ENCODE assay signal across 16 cellular contexts in the genomic region with DNA sequence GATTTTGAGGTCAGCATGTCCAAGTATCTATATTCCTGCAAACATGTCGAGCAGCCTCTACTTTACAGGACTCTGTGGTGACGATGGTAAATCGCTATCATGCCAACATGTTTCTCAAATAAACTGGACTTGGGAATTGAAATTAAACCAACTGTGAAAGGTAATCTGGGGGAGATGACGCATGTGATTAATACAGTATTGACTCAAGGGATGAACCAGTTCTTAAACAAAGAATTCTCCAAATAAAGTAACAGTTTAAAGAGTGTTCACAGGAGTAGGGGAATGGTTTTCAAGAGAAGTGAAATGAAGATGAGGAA.
"Had no signal": no experiment of that assay in that cellular context is flagged by ENCODE, and none has a peak within 500 bp of the region (broad histone marks: within the 10 kb centered on the region; RNA-seq: fewer than 3 reads in every experiment).

No MANE protein-coding gene starts in this region.

- H3K9me3 Mint-ChIP-seq: activated CD4-positive, alpha-beta memory T cell treated with anti-CD3 and anti-CD28 coated beads, Interleukin-2, amount 10 ng/mL, durations not matched to agents 7 days and 5 days; neural progenitor cell had no signal

- H3K4me3 ChIP-seq: coronary artery, left lung, neural progenitor cell, tibial artery had no signal

- H3K4me1 Mint-ChIP-seq: neural progenitor cell; stimulated activated effector memory CD8-positive, alpha-beta T cell treated with anti-CD3 and anti-CD28 coated beads, Interleukin-12 subunit alpha, Interleukin-12 subunit beta, amount 100 ng/mL, for 72 hours had no signal

- H3K9me3 ChIP-seq: left lung, tibial artery had no signal

- DNase-seq: activated CD4-positive, alpha-beta memory T cell treated with anti-CD3 and anti-CD28 coated beads, Interleukin-2, amount 10 ng/mL, durations not matched to agents 7 days and 5 days; activated gamma-delta T cell treated with Interleukin-2 at 50 U/mL for 16 hours; activated naive CD8-positive, alpha-beta T cell treated with anti-CD3 and anti-CD28 coated beads for 36 hours; activated T-cell treated with anti-CD3 and anti-CD28 coated beads, Interleukin-2, amount 50 U/mL, for 48 hours; anterior cingulate cortex; effector memory CD4-positive, alpha-beta T cell; erythroblast; glutamatergic neuron; left lung; right cardiac atrium; T-helper 9 cell; tibial artery had no signal

- H3K4me2 ChIP-seq: neural progenitor cell had no signal

- H3K27ac Mint-ChIP-seq: activated CD4-positive, alpha-beta memory T cell treated with anti-CD3 and anti-CD28 coated beads, Interleukin-2, amount 10 ng/mL, durations not matched to agents 7 days and 5 days; activated naive CD8-positive, alpha-beta T cell treated with anti-CD3 and anti-CD28 coated beads for 36 hours; memory B cell; neural progenitor cell; stimulated activated effector memory CD8-positive, alpha-beta T cell treated with anti-CD3 and anti-CD28 coated beads, Interleukin-12 subunit alpha, Interleukin-12 subunit beta, amount 100 ng/mL, for 72 hours had no signal

- H3K27me3 ChIP-seq: left lung, neural progenitor cell, tibial artery had no signal

- H2AFZ ChIP-seq: neural progenitor cell had no signal

- H3K27ac ChIP-seq: coronary artery, left lung, neural progenitor cell had no signal

- H3K4me1 ChIP-seq: left lung, neural progenitor cell had no signal

- H3K36me3 ChIP-seq: left lung, neural progenitor cell, tibial artery had no signal

- H3K36me3 Mint-ChIP-seq: neural progenitor cell; stimulated activated effector memory CD8-positive, alpha-beta T cell treated with anti-CD3 and anti-CD28 coated beads, Interleukin-12 subunit alpha, Interleukin-12 subunit beta, amount 100 ng/mL, for 72 hours had no signal

- H3K9ac ChIP-seq: neural progenitor cell had no signal

- H3K4me3 Mint-ChIP-seq: activated CD4-positive, alpha-beta memory T cell treated with anti-CD3 and anti-CD28 coated beads, Interleukin-2, amount 10 ng/mL, durations not matched to agents 7 days and 5 days; activated naive CD8-positive, alpha-beta T cell treated with anti-CD3 and anti-CD28 coated beads for 36 hours; memory B cell; neural progenitor cell; stimulated activated effector memory CD8-positive, alpha-beta T cell treated with anti-CD3 and anti-CD28 coated beads, Interleukin-12 subunit alpha, Interleukin-12 subunit beta, amount 100 ng/mL, for 72 hours had no signal
